ENCODE assay signal across 8 cellular contexts in genomic region chr17:63930951-63931575, GRCh38. TPM values are rescaled to one million over a fixed set of nuclear protein-coding genes. Genes with fewer than 3 reads are reported as not detected.
A peak's percentile ranks its signal among the peaks of the same experiment; 100 is the strongest.
DNase-seq lines count a peak whose midpoint lies in the region; ATAC-seq and TF ChIP-seq lines count a peak whose summit lies in the region.
"Had no signal": no experiment of that assay in that cellular context is flagged by ENCODE, and none has a peak within 500 bp of the region (broad histone marks: within the 10 kb centered on the region; RNA-seq: fewer than 3 reads in every experiment).

No MANE protein-coding gene starts in this region.

- no peaks in the 10 kb centered on the region for H3K9me3 Mint-ChIP-seq in activated naive CD4-positive, alpha-beta T cell treated with anti-CD3 and anti-CD28 coated beads, Interleukin-2, amount 50 U/mL, for 72 hours

- peak overlapping the region; percentile 60 to 86 for H3K27ac Mint-ChIP-seq in activated naive CD4-positive, alpha-beta T cell treated with anti-CD3 and anti-CD28 coated beads, Interleukin-2, amount 50 U/mL, for 72 hours

- TF ChIP-seq CTCF in GM20000 (IDR thresholded peaks at IDR 0.05; ENCODE audit: extremely low read depth, missing control alignments) (no peak), Peyer's patch (IDR thresholded peaks at IDR 0.05) (no peak), thoracic aorta (IDR thresholded peaks at IDR 0.05) (no peak)

- H3K27me3 ChIP-seq in Peyer's patch (no peaks in the 10 kb centered on the region), mesendoderm (ENCODE audit: insufficient read depth, low read length, poor library complexity) (no peaks in the 10 kb centered on the region), thoracic aorta (replicated peaks; ENCODE audit: insufficient read depth) (no peaks in the 10 kb centered on the region)

- peaks cover 0 to 13% (median 5%) of the 10 kb centered on the region in 4 donors for H3K4me1 ChIP-seq in Peyer's patch
- no peaks in the 10 kb centered on the region for H3K4me1 ChIP-seq in mesendoderm (ENCODE audit: control insufficient read depth, low read depth, low read length)
- H3K4me1 ChIP-seq in thoracic aorta (ENCODE audit: control insufficient read depth in 1 of 2, low read depth in 2 of 2), result no peaks in the 10 kb centered on the region

- no peak overlapping the region for H2AK5ac ChIP-seq in mesendoderm (ENCODE audit: low read length)

- H3K4me2 ChIP-seq in mesendoderm (ENCODE audit: low read length), result no peak overlapping the region

- H3K4ac ChIP-seq in mesendoderm (ENCODE audit: low read depth, low read length), result no peak overlapping the region

- H3K79me2 ChIP-seq in mesendoderm (ENCODE audit: control insufficient read depth, insufficient read depth, low read length), result no peaks in the 10 kb centered on the region

- no peak overlapping the region for H3K23ac ChIP-seq in mesendoderm (ENCODE audit: low read length)

- H3K4me3 ChIP-seq in Peyer's patch (peak overlapping the region; percentile 32 to 63 (median 42)), mesendoderm (ENCODE audit: low read length) (no peak overlapping the region), thoracic aorta (peak overlapping the region; percentile 28)

- no peak for TF ChIP-seq POLR2A in Peyer's patch (IDR thresholded peaks at IDR 0.05)

- DNase-seq in GM20000 (ENCODE audit: low spot score) (peak; percentile 76), Peyer's patch (peak; percentile 66 to 93 (median 93)), mesendoderm (peak; percentile 51), thoracic aorta (ENCODE audit: low spot score) (no peak), DMS53 treated with DMSO at 0.1 percent for 48 hours (lab: John Stamatoyannopoulos, UW; ENCODE audit: unreplicated experiment) (no peak), amniotic stem cell (lab: John Stamatoyannopoulos, UW) (no peak)
- peak; percentile 55 to 72 for DNase-seq in activated naive CD4-positive, alpha-beta T cell treated with anti-CD3 and anti-CD28 coated beads, Interleukin-2, amount 50 U/mL, for 72 hours (ENCODE audit: low spot score in 2 of 2)

- no peak overlapping the region for H3K18ac ChIP-seq in mesendoderm (ENCODE audit: low read length)

- ATAC-seq in activated naive CD4-positive, alpha-beta T cell treated with anti-CD3 and anti-CD28 coated beads, Interleukin-2, amount 50 U/mL, for 72 hours, result peak; percentile 74 to 78
- ATAC-seq in thoracic aorta (ENCODE audit: insufficient number of reproducible peaks, low FRiP score, low read depth), result no peak

- H3K36me3 Mint-ChIP-seq in activated naive CD4-positive, alpha-beta T cell treated with anti-CD3 and anti-CD28 coated beads, Interleukin-2, amount 50 U/mL, for 72 hours, result peaks cover 0 to 5% of the 10 kb centered on the region in 2 donors

- no peak overlapping the region for H3K56ac ChIP-seq in mesendoderm (ENCODE audit: low read length)

- no peak overlapping the region for H2BK15ac ChIP-seq in mesendoderm (replicated peaks; ENCODE audit: low read depth)

- no peak overlapping the region for H4K5ac ChIP-seq in mesendoderm (ENCODE audit: low read length)

- H3K36me3 ChIP-seq in Peyer's patch (no peaks in the 10 kb centered on the region), mesendoderm (ENCODE audit: control insufficient read depth, insufficient read depth, low read length) (no peaks in the 10 kb centered on the region), thoracic aorta (no peaks in the 10 kb centered on the region)

- H3K9ac ChIP-seq in mesendoderm (ENCODE audit: low read length), result no peak overlapping the region

- H4K8ac ChIP-seq in mesendoderm (ENCODE audit: low read depth, low read length), result no peak overlapping the region

- no peak overlapping the region for H2BK120ac ChIP-seq in mesendoderm (ENCODE audit: low read depth, low read length)

- WGBS in mesendoderm (ENCODE audit: extremely low coverage, insufficient coverage, low lambda C conversion rate), result no CpG with 5 or more reads among the region's 16 CpGs

- no peaks in the 10 kb centered on the region for H3K9me3 ChIP-seq in Peyer's patch
- no peaks in the 10 kb centered on the region for H3K9me3 ChIP-seq in thoracic aorta

- H3K79me1 ChIP-seq in mesendoderm (ENCODE audit: low read length), result no peaks in the 10 kb centered on the region

- H2BK5ac ChIP-seq in mesendoderm (ENCODE audit: low read length), result no peak overlapping the region

- H3K27ac ChIP-seq in Peyer's patch (peak overlapping the region; percentile 52 to 91 (median 60)), mesendoderm (ENCODE audit: low read depth, low read length) (no peak overlapping the region), thoracic aorta (no peak overlapping the region)

RNA-seq across cellular contexts. Expression of gene CD79B, which starts 1.1 kb away (rescaled TPM):
- total RNA-seq in Peyer's patch (10 to 100 TPM in 1 of 4 donors, 1 to 10 TPM in 2, not detected in 1; 2.4 to 44.6 (median 4.4) TPM), thoracic aorta (1 to 10 TPM; 4.3 to 6.0 TPM)
- 10 to 100 TPM; 28.7 to 52.6 TPM for total RNA-seq in activated naive CD4-positive, alpha-beta T cell treated with anti-CD3 and anti-CD28 coated beads, Interleukin-2, amount 50 U/mL, for 72 hours
- 0.87 TPM for polyA plus RNA-seq in mesendoderm (2013, experiment 1 of 2)
- polyA plus RNA-seq in mesendoderm (2013, experiment 2 of 2), result 0.94 TPM

RNA-seq across cellular contexts. Expression of gene GH1, which starts 12.4 kb away (rescaled TPM):
- not detected for total RNA-seq in Peyer's patch
- total RNA-seq in activated naive CD4-positive, alpha-beta T cell treated with anti-CD3 and anti-CD28 coated beads, Interleukin-2, amount 50 U/mL, for 72 hours, result 1 to 10 TPM in 1 of 2 donors, not detected in 1; 1.0 TPM
- polyA plus RNA-seq in mesendoderm (2013, experiment 1 of 2), result 0.14 TPM
- 0.35 TPM for polyA plus RNA-seq in mesendoderm (2013, experiment 2 of 2)
- not detected for total RNA-seq in thoracic aorta
- total RNA-seq: SK-MEL-5 had no signal

RNA-seq across cellular contexts. Expression of gene CSHL1, which starts 20.0 kb away (rescaled TPM):
- total RNA-seq in Peyer's patch, result not detected
- total RNA-seq in activated naive CD4-positive, alpha-beta T cell treated with anti-CD3 and anti-CD28 coated beads, Interleukin-2, amount 50 U/mL, for 72 hours, result under 1 TPM in 1 of 2 donors, not detected in 1; 0.31 TPM
- 0.51 TPM for polyA plus RNA-seq in mesendoderm (2013, experiment 1 of 2)
- 0.46 TPM for polyA plus RNA-seq in mesendoderm (2013, experiment 2 of 2)
- total RNA-seq in thoracic aorta, result not detected
- total RNA-seq: SK-MEL-5 had no signal

RNA-seq across cellular contexts. Expression of gene CSH1, which starts 34.7 kb away (rescaled TPM):
- total RNA-seq in Peyer's patch, result not detected
- total RNA-seq in activated naive CD4-positive, alpha-beta T cell treated with anti-CD3 and anti-CD28 coated beads, Interleukin-2, amount 50 U/mL, for 72 hours, result 1 to 10 TPM; 8.3 to 8.9 TPM
- polyA plus RNA-seq in mesendoderm (2013, experiment 1 of 2), result 1.9 TPM
- 1.9 TPM for polyA plus RNA-seq in mesendoderm (2013, experiment 2 of 2)
- total RNA-seq in thoracic aorta, result not detected
- total RNA-seq: SK-MEL-5 had no signal

RNA-seq across cellular contexts. Expression of gene SCN4A, which starts 41.7 kb away (rescaled TPM):
- total RNA-seq in Peyer's patch (under 1 TPM in 1 of 4 donors, not detected in 3; 0.83 TPM), thoracic aorta (1 to 10 TPM in 1 of 2 donors, not detected in 1; 1.1 TPM)
- under 1 TPM in 1 of 2 donors, not detected in 1; 0.10 TPM for total RNA-seq in activated naive CD4-positive, alpha-beta T cell treated with anti-CD3 and anti-CD28 coated beads, Interleukin-2, amount 50 U/mL, for 72 hours
- polyA plus RNA-seq in mesendoderm (2013, experiment 1 of 2), result 1.4 TPM
- 1.6 TPM for polyA plus RNA-seq in mesendoderm (2013, experiment 2 of 2)
- total RNA-seq: SK-MEL-5 had no signal

Comparison
In these comparisons a context has a peak if more than half of its experiments do, and no peak if none do; other contexts are left out.
1. DNase-seq: peak in GM20000 (single experiment), Peyer's patch (3 of 3), activated naive CD4-positive, alpha-beta T cell treated with anti-CD3 and anti-CD28 coated beads, Interleukin-2, amount 50 U/mL, for 72 hours (2 of 2) and mesendoderm (single experiment); none in thoracic aorta (single experiment), DMS53 treated with DMSO at 0.1 percent for 48 hours (single experiment) and amniotic stem cell (single experiment).
2. H3K27ac ChIP-seq: peak in Peyer's patch (4 of 4); none in mesendoderm (single experiment) and thoracic aorta (0 of 2).